Comparison of ENCODE assay signal across 1 cellular context in the genomic region with DNA sequence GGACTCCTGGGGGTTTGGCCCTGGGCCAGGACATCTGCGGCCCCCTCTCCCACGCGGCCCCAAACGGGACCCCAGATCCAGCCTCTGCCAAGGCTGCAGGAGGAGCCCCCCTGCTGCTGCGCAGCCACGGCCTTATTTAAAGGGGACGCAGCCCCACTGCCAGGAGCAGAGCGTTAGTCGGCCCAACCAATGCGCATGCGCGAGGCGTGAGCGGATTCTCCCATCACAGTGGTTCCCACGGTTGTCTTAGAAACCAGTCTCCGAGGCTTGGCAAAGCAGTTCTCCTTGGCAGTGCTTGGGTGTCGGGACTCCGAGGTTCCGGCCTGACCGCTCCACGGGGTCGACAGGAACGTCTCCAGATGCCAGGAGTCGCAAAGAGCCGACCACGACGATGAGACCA.
TF ChIP-seq lines count a peak whose summit lies in the region.

No MANE protein-coding gene starts in this region.

TF ChIP-seq in GM23338, 12 proteins besides CTCF, POLR2A, EP300 and RAD21 (continued from another document):
- TF ChIP-seq, protein P1, sequence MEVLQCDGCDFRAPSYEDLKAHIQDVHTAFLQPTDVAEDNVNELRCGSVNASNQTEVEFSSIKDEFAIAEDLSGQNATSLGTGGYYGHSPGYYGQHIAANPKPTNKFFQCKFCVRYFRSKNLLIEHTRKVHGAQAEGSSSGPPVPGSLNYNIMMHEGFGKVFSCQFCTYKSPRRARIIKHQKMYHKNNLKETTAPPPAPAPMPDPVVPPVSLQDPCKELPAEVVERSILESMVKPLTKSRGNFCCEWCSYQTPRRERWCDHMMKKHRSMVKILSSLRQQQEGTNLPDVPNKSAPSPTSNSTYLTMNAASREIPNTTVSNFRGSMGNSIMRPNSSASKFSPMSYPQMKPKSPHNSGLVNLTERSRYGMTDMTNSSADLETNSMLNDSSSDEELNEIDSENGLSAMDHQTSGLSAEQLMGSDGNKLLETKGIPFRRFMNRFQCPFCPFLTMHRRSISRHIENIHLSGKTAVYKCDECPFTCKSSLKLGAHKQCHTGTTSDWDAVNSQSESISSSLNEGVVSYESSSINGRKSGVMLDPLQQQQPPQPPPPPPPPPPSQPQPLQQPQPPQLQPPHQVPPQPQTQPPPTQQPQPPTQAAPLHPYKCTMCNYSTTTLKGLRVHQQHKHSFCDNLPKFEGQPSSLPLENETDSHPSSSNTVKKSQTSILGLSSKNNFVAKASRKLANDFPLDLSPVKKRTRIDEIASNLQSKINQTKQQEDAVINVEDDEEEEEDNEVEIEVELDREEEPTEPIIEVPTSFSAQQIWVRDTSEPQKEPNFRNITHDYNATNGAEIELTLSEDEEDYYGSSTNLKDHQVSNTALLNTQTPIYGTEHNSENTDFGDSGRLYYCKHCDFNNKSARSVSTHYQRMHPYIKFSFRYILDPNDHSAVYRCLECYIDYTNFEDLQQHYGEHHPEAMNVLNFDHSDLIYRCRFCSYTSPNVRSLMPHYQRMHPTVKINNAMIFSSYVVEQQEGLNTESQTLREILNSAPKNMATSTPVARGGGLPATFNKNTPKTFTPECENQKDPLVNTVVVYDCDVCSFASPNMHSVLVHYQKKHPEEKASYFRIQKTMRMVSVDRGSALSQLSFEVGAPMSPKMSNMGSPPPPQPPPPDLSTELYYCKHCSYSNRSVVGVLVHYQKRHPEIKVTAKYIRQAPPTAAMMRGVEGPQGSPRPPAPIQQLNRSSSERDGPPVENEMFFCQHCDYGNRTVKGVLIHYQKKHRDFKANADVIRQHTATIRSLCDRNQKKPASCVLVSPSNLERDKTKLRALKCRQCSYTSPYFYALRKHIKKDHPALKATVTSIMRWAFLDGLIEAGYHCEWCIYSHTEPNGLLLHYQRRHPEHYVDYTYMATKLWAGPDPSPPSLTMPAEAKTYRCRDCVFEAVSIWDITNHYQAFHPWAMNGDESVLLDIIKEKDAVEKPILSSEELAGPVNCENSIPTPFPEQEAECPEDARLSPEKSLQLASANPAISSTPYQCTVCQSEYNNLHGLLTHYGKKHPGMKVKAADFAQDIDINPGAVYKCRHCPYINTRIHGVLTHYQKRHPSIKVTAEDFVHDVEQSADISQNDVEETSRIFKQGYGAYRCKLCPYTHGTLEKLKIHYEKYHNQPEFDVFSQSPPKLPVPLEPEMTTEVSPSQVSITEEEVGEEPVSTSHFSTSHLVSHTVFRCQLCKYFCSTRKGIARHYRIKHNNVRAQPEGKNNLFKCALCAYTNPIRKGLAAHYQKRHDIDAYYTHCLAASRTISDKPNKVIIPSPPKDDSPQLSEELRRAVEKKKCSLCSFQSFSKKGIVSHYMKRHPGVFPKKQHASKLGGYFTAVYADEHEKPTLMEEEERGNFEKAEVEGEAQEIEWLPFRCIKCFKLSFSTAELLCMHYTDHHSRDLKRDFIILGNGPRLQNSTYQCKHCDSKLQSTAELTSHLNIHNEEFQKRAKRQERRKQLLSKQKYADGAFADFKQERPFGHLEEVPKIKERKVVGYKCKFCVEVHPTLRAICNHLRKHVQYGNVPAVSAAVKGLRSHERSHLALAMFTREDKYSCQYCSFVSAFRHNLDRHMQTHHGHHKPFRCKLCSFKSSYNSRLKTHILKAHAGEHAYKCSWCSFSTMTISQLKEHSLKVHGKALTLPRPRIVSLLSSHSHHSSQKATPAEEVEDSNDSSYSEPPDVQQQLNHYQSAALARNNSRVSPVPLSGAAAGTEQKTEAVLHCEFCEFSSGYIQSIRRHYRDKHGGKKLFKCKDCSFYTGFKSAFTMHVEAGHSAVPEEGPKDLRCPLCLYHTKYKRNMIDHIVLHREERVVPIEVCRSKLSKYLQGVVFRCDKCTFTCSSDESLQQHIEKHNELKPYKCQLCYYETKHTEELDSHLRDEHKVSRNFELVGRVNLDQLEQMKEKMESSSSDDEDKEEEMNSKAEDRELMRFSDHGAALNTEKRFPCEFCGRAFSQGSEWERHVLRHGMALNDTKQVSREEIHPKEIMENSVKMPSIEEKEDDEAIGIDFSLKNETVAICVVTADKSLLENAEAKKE (CRISPR knock-in tag; IDR thresholded peaks at IDR 0.05), result no peak
- TF ChIP-seq POLR2AphosphoS5 (IDR thresholded peaks at IDR 0.05; ENCODE audit: low read depth) (no peak), EZH2phosphoT487 (IDR thresholded peaks at IDR 0.05; ENCODE audit: unreplicated experiment) (no peak), JUNB (IDR thresholded peaks at IDR 0.05; ENCODE audit: unreplicated experiment) (no peak), STAT1 (IDR thresholded peaks at IDR 0.05; ENCODE audit: unreplicated experiment) (no peak)
